9 cellular contexts compared by ENCODE assay signal in the genomic region with DNA sequence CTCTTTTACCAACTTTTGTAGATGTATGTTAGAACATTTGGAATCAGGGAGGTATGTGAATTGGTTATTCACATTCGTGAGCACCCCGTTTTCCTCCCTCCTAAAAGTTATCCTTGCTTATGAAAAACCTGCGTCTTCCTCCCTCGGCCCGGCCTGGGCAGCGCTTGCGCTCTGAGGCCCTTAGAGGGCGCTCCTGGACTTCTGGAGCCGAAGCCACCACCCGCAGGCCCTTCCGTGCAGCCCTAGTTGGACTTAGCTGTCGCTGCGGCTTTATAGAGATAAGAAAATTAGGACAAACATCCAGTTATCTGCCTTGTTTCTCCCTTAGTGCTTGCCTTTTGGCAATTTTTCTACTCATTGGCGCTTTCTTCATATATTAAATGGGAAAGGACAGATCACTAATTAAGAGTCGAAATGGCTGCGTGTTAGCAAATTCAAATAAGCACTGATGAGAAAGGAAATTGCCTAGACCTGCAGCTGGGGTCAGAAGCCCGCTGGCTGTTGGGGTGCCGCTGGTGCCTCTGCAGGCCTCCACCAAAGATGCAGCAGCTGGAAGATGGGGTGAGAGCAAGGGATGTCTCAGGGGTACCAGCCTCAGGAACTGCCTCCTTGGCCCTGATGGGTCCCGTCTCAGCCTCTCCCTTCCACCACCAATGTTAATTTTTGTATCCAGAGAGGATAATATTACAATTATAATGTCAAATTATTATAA. TPM values are rescaled to one million over a fixed set of nuclear protein-coding genes. Genes with fewer than 3 reads are reported as not detected.
DNase-seq lines count a peak whose midpoint lies in the region; ATAC-seq and TF ChIP-seq lines count a peak whose summit lies in the region.
"Had no signal": no experiment of that assay in that cellular context is flagged by ENCODE, and none has a peak within 500 bp of the region (broad histone marks: within the 10 kb centered on the region; RNA-seq: fewer than 3 reads in every experiment).

No MANE protein-coding gene starts in this region.

- no peak overlapping the region for H3K9ac ChIP-seq in trophoblast cell (ENCODE audit: low read length)

- TF ChIP-seq CTCF in vagina (IDR thresholded peaks at IDR 0.05), result peak; percentile 45 to 71 (median 50)

- H3K4me3 ChIP-seq in trophoblast cell (ENCODE audit: low read depth, low read length), result no peak overlapping the region
- H3K4me3 ChIP-seq in vagina, result no peak overlapping the region

- intact Hi-C loops in vagina (cut with DNase I), result loop anchor here (10.0 kb wide), 1 partner anchor 480 kb away; no protein-coding TSS in a partner anchor

- no peak overlapping the region for H2AK5ac ChIP-seq in trophoblast cell (ENCODE audit: low read length)

- no peaks in the 10 kb centered on the region for H3K79me2 ChIP-seq in trophoblast cell (ENCODE audit: control insufficient read depth, insufficient read depth, low read length, poor library complexity)

- ATAC-seq in GM21529 (IDR thresholded peaks at IDR 0.05; ENCODE audit: unreplicated experiment), result peak; percentile 84

- H2BK12ac ChIP-seq in trophoblast cell (ENCODE audit: low read length), result no peak overlapping the region

- no peak overlapping the region for H3K18ac ChIP-seq in trophoblast cell (ENCODE audit: low read length)

- no peak overlapping the region for H2BK120ac ChIP-seq in trophoblast cell (ENCODE audit: insufficient read depth, low read length, poor library complexity)

- no CpG with 5 or more reads among the region's 19 CpGs for WGBS in trophoblast cell (ENCODE audit: extremely low coverage, insufficient coverage, insufficient read length)

- H3K4me1 ChIP-seq in trophoblast cell (ENCODE audit: control insufficient read depth in 1 of 2, insufficient read depth in 2 of 2, low read length in 2 of 2) (peaks cover 7 to 8% of the 10 kb centered on the region in 2 experiments), vagina (no peaks in the 10 kb centered on the region)

- H3K4ac ChIP-seq in trophoblast cell (ENCODE audit: low read depth, low read length), result no peak overlapping the region

- no peak overlapping the region for H4K8ac ChIP-seq in trophoblast cell (ENCODE audit: low read depth, low read length)

- H3K23ac ChIP-seq in trophoblast cell (ENCODE audit: low read length), result no peak overlapping the region

- H4K12ac ChIP-seq in trophoblast cell (ENCODE audit: low read depth, low read length), result no peak overlapping the region

- no peak overlapping the region for H2AFZ ChIP-seq in trophoblast cell (ENCODE audit: insufficient read depth, low read length, poor library complexity)

- H3K27me3 ChIP-seq in trophoblast cell (ENCODE audit: insufficient read depth, low read length) (peaks cover 23% of the 10 kb centered on the region), vagina (no peaks in the 10 kb centered on the region)

- peak; percentile 16 for DNase-seq in DMS114 treated with DMSO at 0.1 percent for 48 hours (lab: John Stamatoyannopoulos, UW; ENCODE audit: unreplicated experiment)
- peak; percentile 71 to 72 for DNase-seq in Kasumi-1 (lab: John Stamatoyannopoulos, UW)
- peak; percentile 56 for DNase-seq in SK-N-DZ (ENCODE audit: low spot score)
- peak; percentile 75 for DNase-seq in activated naive CD4-positive, alpha-beta T cell treated with Interleukin-2 at 50 U/mL for 16 hours
- DNase-seq in germinal center (ENCODE audit: low spot score), result peak; percentile 79
- DNase-seq in trophoblast cell, result peak; percentile 75 to 89
- DNase-seq in vagina (ENCODE audit: extremely low spot score in 2 of 2), result no peak

- no peak overlapping the region for H3K14ac ChIP-seq in trophoblast cell (ENCODE audit: low read length)

- H3K79me1 ChIP-seq in trophoblast cell (ENCODE audit: low read length), result no peaks in the 10 kb centered on the region

- no peak overlapping the region for H4K91ac ChIP-seq in trophoblast cell (ENCODE audit: low read depth, low read length)

- no peaks in the 10 kb centered on the region for H3K36me3 ChIP-seq in trophoblast cell (ENCODE audit: control insufficient read depth in 1 of 2, insufficient read depth in 2 of 2, low read length in 2 of 2)
- H3K36me3 ChIP-seq in vagina, result no peaks in the 10 kb centered on the region

- no peak overlapping the region for H3K27ac ChIP-seq in trophoblast cell (ENCODE audit: low read depth, low read length)
- H3K27ac ChIP-seq in vagina, result no peak overlapping the region
- H3K27ac ChIP-seq: epithelial cell of prostate had no signal

- no peak for TF ChIP-seq POLR2A in vagina (IDR thresholded peaks at IDR 0.05)

- H3K4me2 ChIP-seq in trophoblast cell (ENCODE audit: low read length), result no peak overlapping the region

- H3K9me3 ChIP-seq in trophoblast cell (ENCODE audit: insufficient read depth, low read depth, low read length), result peaks cover 1% of the 10 kb centered on the region
- no peaks in the 10 kb centered on the region for H3K9me3 ChIP-seq in vagina

- H2BK5ac ChIP-seq in trophoblast cell (ENCODE audit: low read depth, low read length, poor library complexity), result no peak overlapping the region

RNA-seq across cellular contexts. Expression of gene FNDC1, which starts 5.2 kb away (rescaled TPM):
- polyA plus RNA-seq in SK-N-DZ (2014; cell fraction: cytosol; rRNA removed), result not detected in 2 replicates
- polyA plus RNA-seq in SK-N-DZ (2014; cell fraction: nucleus; rRNA removed), result not detected in 2 replicates
- 0.34 and 0.39 TPM in 2 replicates for polyA plus RNA-seq in trophoblast cell (2013)
- total RNA-seq in vagina, result 0.49 TPM

Comparison
In these comparisons a context has a peak if more than half of its experiments do, and no peak if none do; other contexts are left out.
1. DNase-seq: peak in DMS114 treated with DMSO at 0.1 percent for 48 hours (single experiment), Kasumi-1 (2 of 2), SK-N-DZ (single experiment), activated naive CD4-positive, alpha-beta T cell treated with Interleukin-2 at 50 U/mL for 16 hours (single experiment), germinal center (single experiment) and trophoblast cell (2 of 2); none in vagina (0 of 2).